Comparison of ENCODE assay signal across 8 cellular contexts in genomic region chr4:55435136-55435535, GRCh38. TPM values are rescaled to one million over a fixed set of nuclear protein-coding genes. Genes with fewer than 3 reads are reported as not detected.
DNase-seq lines count a peak whose midpoint lies in the region; ATAC-seq and TF ChIP-seq lines count a peak whose summit lies in the region.

No MANE protein-coding gene starts in this region.

- no peaks in the 10 kb centered on the region for H3K9me3 ChIP-seq in uterus

- TF ChIP-seq POLR2A in uterus (IDR thresholded peaks at IDR 0.05) = no peak

- H3K4me1 Mint-ChIP-seq in activated T-cell treated with anti-CD3 and anti-CD28 coated beads, Interleukin-2, amount 50 U/mL, for 4 hours (ENCODE audit: low read depth) = peaks cover 15% of the 10 kb centered on the region

- DNase-seq in DMS53 (lab: John Stamatoyannopoulos, UW) (peak; percentile 13), DMS53 treated with DMSO at 0.1 percent for 48 hours (lab: John Stamatoyannopoulos, UW; ENCODE audit: unreplicated experiment) (no peak), left kidney (ENCODE audit: low read depth, low spot score) (peak; percentile 14), uterus (no peak), NCI-H1417 (lab: John Stamatoyannopoulos, UW) (no peak), ACHN (no peak)
- no peak for DNase-seq in activated T-cell treated with anti-CD3 and anti-CD28 coated beads, Interleukin-2, amount 50 U/mL, for 4 hours

- H3K27me3 Mint-ChIP-seq in activated T-cell treated with anti-CD3 and anti-CD28 coated beads, Interleukin-2, amount 50 U/mL, for 4 hours (ENCODE audit: low read depth) = no peaks in the 10 kb centered on the region

- H3K9me3 Mint-ChIP-seq in activated T-cell treated with anti-CD3 and anti-CD28 coated beads, Interleukin-2, amount 50 U/mL, for 4 hours = no peaks in the 10 kb centered on the region

- intact Hi-C loops in uterus (cut with DNase I; ENCODE audit: low total_unique reads) = no loop called here

- H3K27me3 ChIP-seq in uterus = no peaks in the 10 kb centered on the region

- no peak overlapping the region for H3K4me3 ChIP-seq in uterus

- no peak overlapping the region for H3K27ac ChIP-seq in uterus

- no peak overlapping the region for H3K4me3 Mint-ChIP-seq in activated T-cell treated with anti-CD3 and anti-CD28 coated beads, Interleukin-2, amount 50 U/mL, for 4 hours

- H3K36me3 Mint-ChIP-seq in activated T-cell treated with anti-CD3 and anti-CD28 coated beads, Interleukin-2, amount 50 U/mL, for 4 hours (ENCODE audit: insufficient read depth) = peaks cover 29% of the 10 kb centered on the region

- H3K36me3 ChIP-seq in uterus = no peaks in the 10 kb centered on the region

- peak in 2 of 4 experiments; percentile 9 to 15 for TF ChIP-seq CTCF in uterus (IDR thresholded peaks at IDR 0.05)

- peak; percentile 74 for ATAC-seq in HG02852 (IDR thresholded peaks at IDR 0.05; ENCODE audit: unreplicated experiment)
- ATAC-seq in activated T-cell treated with anti-CD3 and anti-CD28 coated beads, Interleukin-2, amount 50 U/mL, for 4 hours = peak; percentile 81 to 88

- in situ Hi-C loops in ACHN (cut with HindIII; ENCODE audit: low pct_ligation_motif_present, low pct_unique_long_range_greater_than_20kb, low sequenced_read_pairs) = no loop called here

- H3K4me1 ChIP-seq in uterus = no peaks in the 10 kb centered on the region

RNA-seq across cellular contexts. Expression of gene TMEM165, which starts 39.4 kb away (rescaled TPM):
- 10 to 100 TPM; 72.3 to 75.1 (median 75.0) TPM for total RNA-seq in activated T-cell treated with anti-CD3 and anti-CD28 coated beads, Interleukin-2, amount 50 U/mL, for 4 hours
- total RNA-seq in uterus = 100 to 1,000 TPM; 123 to 191 (median 145) TPM

Comparison
In these comparisons a context has a peak if more than half of its experiments do, and no peak if none do; other contexts are left out.
1. DNase-seq: peak in DMS53 (single experiment) and left kidney (single experiment); none in DMS53 treated with DMSO at 0.1 percent for 48 hours (single experiment), activated T-cell treated with anti-CD3 and anti-CD28 coated beads, Interleukin-2, amount 50 U/mL, for 4 hours (single experiment), uterus (0 of 2), NCI-H1417 (0 of 3) and ACHN (single experiment).